Comparison of ENCODE assay signal across 13 cellular contexts in the genomic region with DNA sequence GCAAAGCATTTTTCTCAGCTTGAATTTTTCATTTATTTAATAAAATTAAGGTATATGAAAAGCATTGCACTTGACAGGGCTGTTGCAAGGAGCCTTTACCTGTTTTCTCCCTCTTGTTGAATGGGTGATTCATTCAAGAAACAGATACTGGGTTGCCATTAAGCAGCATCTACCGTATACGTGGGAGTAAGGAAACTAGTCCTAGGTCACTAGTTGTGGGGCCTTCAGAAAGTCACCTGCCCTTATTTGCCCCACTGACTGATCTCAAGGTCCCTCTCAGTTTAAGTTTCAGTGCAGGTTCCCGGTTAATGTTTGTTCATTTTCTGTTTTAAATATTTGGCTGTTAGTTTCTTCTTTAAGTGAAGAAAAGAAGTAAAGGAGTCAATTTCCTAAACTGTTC. TPM values are rescaled to one million over a fixed set of nuclear protein-coding genes. Genes with fewer than 3 reads are reported as not detected.
DNase-seq lines count a peak whose midpoint lies in the region; ATAC-seq and TF ChIP-seq lines count a peak whose summit lies in the region.
"Had no signal": no experiment of that assay in that cellular context is flagged by ENCODE, and none has a peak within 500 bp of the region (broad histone marks: within the 10 kb centered on the region; RNA-seq: fewer than 3 reads in every experiment).

No MANE protein-coding gene starts in this region.

- ATAC-seq in GM18498 (IDR thresholded peaks at IDR 0.05; ENCODE audit: unreplicated experiment) (peak; percentile 58), GM19324 (IDR thresholded peaks at IDR 0.05; ENCODE audit: low FRiP score, unreplicated experiment) (peak; percentile 53), HG02610 (IDR thresholded peaks at IDR 0.05; ENCODE audit: unreplicated experiment) (peak; percentile 49), HG03378 (IDR thresholded peaks at IDR 0.05; ENCODE audit: unreplicated experiment) (peak; percentile 54)

- no peak for TF ChIP-seq POLR2A in lower leg skin (IDR thresholded peaks at IDR 0.05)

- intact Hi-C loops in lower leg skin (cut with DNase I; ENCODE audit: low total_unique reads): no loop called here

- no peak for TF ChIP-seq CTCF in lower leg skin (IDR thresholded peaks at IDR 0.05)

- H3K4me3 ChIP-seq in lower leg skin (ENCODE audit: low read depth, poor library complexity, severe bottlenecking): no peak overlapping the region
- H3K4me3 ChIP-seq: adrenal gland, stomach had no signal

- WGBS in lower leg skin, 2 donors: 75 to 90% methylated on average over 3 of the region's 3 CpGs

- DNase-seq in lower leg skin (ENCODE audit: low spot score in 2 of 2): no peak
- no peak for DNase-seq in dedifferentiated amniotic fluid mesenchymal stem cell (ENCODE audit: extremely low spot score)
- DNase-seq in activated CD8-positive, alpha-beta memory T cell treated with anti-CD3 and anti-CD28 coated beads for 24 hours: no peak
- no peak for DNase-seq in GM19240 (ENCODE audit: insufficient read length, low spot score)
- DNase-seq: adrenal gland, DMS79 treated with DMSO at 0.1 percent for 48 hours, NCI-H1048, NCI-H69, stomach had no signal

RNA-seq across cellular contexts. Expression of gene LHFPL1, which starts 34.0 kb away (rescaled TPM):
- under 1 TPM in 1 of 4 donors, not detected in 3; 0.34 TPM for total RNA-seq in lower leg skin
- total RNA-seq: stomach had no signal
